Comparison of ENCODE assay signal across 8 cellular contexts in the genomic region with DNA sequence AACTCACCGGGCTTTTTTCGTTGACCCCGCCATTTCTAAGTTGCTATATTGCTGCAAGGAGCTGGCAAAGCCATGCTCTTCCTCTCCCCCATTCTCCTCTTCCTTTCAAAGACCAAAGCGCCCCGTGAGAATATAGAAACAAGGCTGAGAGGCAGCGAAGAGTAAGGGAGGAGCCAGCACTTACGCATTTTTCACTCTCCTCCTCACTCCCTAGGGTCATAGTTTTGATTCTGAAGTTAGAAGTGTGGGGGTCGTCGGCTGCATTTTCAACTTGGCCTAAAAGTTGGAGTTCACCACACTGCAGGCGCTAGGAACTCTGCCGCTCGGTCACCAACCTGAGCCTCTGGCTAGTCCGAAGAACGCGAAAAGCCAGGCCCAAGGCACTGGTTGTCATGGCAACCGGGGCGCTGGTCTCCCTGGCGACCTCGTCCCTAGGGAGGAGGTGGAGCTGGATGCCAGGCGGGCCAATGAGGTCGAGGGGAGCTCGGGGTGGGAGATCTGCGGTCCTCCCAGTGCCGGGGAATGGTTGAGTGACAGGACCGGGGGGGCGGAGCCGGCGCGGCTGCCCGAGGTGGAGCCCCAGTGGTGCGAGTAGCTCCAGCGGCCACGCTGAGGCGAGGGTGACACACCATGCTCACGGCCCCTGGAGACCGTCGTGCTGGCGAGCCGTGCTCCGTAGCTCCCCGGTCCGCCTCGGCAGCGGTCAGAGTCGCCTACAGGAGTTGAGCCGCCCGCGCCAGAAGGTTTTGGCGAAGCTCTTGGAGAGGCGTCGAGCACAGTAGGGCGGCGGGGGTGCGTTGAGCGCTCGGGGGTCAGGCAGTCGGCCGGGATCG. TPM values are rescaled to one million over a fixed set of nuclear protein-coding genes. Genes with fewer than 3 reads are reported as not detected.
DNase-seq lines count a peak whose midpoint lies in the region; ATAC-seq and TF ChIP-seq lines count a peak whose summit lies in the region.

A gene with protein sequence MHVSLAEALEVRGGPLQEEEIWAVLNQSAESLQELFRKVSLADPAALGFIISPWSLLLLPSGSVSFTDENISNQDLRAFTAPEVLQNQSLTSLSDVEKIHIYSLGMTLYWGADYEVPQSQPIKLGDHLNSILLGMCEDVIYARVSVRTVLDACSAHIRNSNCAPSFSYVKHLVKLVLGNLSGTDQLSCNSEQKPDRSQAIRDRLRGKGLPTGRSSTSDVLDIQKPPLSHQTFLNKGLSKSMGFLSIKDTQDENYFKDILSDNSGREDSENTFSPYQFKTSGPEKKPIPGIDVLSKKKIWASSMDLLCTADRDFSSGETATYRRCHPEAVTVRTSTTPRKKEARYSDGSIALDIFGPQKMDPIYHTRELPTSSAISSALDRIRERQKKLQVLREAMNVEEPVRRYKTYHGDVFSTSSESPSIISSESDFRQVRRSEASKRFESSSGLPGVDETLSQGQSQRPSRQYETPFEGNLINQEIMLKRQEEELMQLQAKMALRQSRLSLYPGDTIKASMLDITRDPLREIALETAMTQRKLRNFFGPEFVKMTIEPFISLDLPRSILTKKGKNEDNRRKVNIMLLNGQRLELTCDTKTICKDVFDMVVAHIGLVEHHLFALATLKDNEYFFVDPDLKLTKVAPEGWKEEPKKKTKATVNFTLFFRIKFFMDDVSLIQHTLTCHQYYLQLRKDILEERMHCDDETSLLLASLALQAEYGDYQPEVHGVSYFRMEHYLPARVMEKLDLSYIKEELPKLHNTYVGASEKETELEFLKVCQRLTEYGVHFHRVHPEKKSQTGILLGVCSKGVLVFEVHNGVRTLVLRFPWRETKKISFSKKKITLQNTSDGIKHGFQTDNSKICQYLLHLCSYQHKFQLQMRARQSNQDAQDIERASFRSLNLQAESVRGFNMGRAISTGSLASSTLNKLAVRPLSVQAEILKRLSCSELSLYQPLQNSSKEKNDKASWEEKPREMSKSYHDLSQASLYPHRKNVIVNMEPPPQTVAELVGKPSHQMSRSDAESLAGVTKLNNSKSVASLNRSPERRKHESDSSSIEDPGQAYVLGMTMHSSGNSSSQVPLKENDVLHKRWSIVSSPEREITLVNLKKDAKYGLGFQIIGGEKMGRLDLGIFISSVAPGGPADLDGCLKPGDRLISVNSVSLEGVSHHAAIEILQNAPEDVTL (N-terminal part only) (plus strand): TSS at position 590 of the 833 bp plus-strand sequence. CDS start 40,942 bp downstream, outside the sequence.

- no peaks in the 10 kb centered on the region for H3K36me3 Mint-ChIP-seq in activated naive CD8-positive, alpha-beta T cell treated with anti-CD3 and anti-CD28 coated beads for 36 hours

- peaks cover 15 to 24% of the 10 kb centered on the region in 2 donors for H3K4me1 ChIP-seq in thyroid gland

- intact Hi-C loops in Right ventricle myocardium inferior (cut with DNase I) = no loop called here
- intact Hi-C loops in thyroid gland (cut with DNase I) = no loop called here

- no peaks in the 10 kb centered on the region for H3K27me3 ChIP-seq in thyroid gland

- peaks cover 9% of the 10 kb centered on the region for H3K36me3 ChIP-seq in SK-N-MC (ENCODE audit: insufficient read depth, low read length)
- no peaks in the 10 kb centered on the region for H3K36me3 ChIP-seq in thyroid gland

- no peak for TF ChIP-seq CTCF in omental fat pad (IDR thresholded peaks at IDR 0.05)
- no peak for TF ChIP-seq CTCF in thyroid gland (IDR thresholded peaks at IDR 0.05)

- DNase-seq in Daoy (ENCODE audit: low read depth) (peak; percentile 93), GOT3 (lab: John Stamatoyannopoulos, UW) (peak; percentile 94), LoVo (ENCODE audit: low spot score) (peak; percentile 98), SK-N-MC (ENCODE audit: low read depth, low spot score) (peak; percentile 82), Right ventricle myocardium inferior (ENCODE audit: missing footprints) (peak; percentile 96), omental fat pad (ENCODE audit: low spot score) (peak; percentile 83), thyroid gland (peak; percentile 100)
- DNase-seq in activated naive CD8-positive, alpha-beta T cell treated with anti-CD3 and anti-CD28 coated beads for 36 hours = peak; percentile 65

- 1 to 5% methylated on average over 23 to 50 of the region's 59 CpGs for WGBS in thyroid gland, 2 donors

- H3K9me3 ChIP-seq in SK-N-MC (ENCODE audit: low read depth, low read length) (no peaks in the 10 kb centered on the region), thyroid gland (no peaks in the 10 kb centered on the region)

- peak within 1 kb of the TSS; percentile 73 for H3K4me3 Mint-ChIP-seq in activated naive CD8-positive, alpha-beta T cell treated with anti-CD3 and anti-CD28 coated beads for 36 hours

- peak within 1 kb of the TSS; percentile 87 for H3K9ac ChIP-seq in SK-N-MC (ENCODE audit: insufficient read length)

- H3K27ac ChIP-seq in SK-N-MC (peak within 1 kb of the TSS; percentile 95), thyroid gland (peak within 1 kb of the TSS; percentile 83 to 89 (median 86))

- peaks cover 14% of the 10 kb centered on the region for H3K4me1 Mint-ChIP-seq in activated naive CD8-positive, alpha-beta T cell treated with anti-CD3 and anti-CD28 coated beads for 36 hours

- ATAC-seq in Right ventricle myocardium inferior = peak; percentile 99
- peak; percentile 96 for ATAC-seq in omental fat pad (ENCODE audit: low FRiP score)

- peak within 1 kb of the TSS; percentile 97 for H3K4me3 ChIP-seq in SK-N-MC
- H3K4me3 ChIP-seq in thyroid gland (replicated peaks in 1 of 3) = peak within 1 kb of the TSS; percentile 73 to 97 (median 75)

- no peaks in the 10 kb centered on the region for H3K9me3 Mint-ChIP-seq in activated naive CD8-positive, alpha-beta T cell treated with anti-CD3 and anti-CD28 coated beads for 36 hours

- no peak within 1 kb of the TSS for H3K27ac Mint-ChIP-seq in activated naive CD8-positive, alpha-beta T cell treated with anti-CD3 and anti-CD28 coated beads for 36 hours

- H3K27me3 Mint-ChIP-seq in activated naive CD8-positive, alpha-beta T cell treated with anti-CD3 and anti-CD28 coated beads for 36 hours = peaks cover 63% of the 10 kb centered on the region

- TF ChIP-seq POLR2A in thyroid gland (IDR thresholded peaks at IDR 0.05) = peak; percentile 87 to 99

RNA-seq across cellular contexts. Expression of the gene that starts here (rescaled TPM):
- total RNA-seq in Daoy (2014; rRNA removed; shearing (Covaris generic)) = 3.0 and 5.5 TPM in 2 replicates
- total RNA-seq in activated naive CD8-positive, alpha-beta T cell treated with anti-CD3 and anti-CD28 coated beads for 36 hours = under 1 TPM; 0.02 to 0.10 TPM
- total RNA-seq in Right ventricle myocardium inferior = 4.5 TPM
- total RNA-seq in omental fat pad = 10 to 100 TPM; 23.4 to 80.1 (median 26.2) TPM
- total RNA-seq in thyroid gland = 10 to 100 TPM; 49.7 to 89.5 (median 64.0) TPM

Comparison
In these comparisons a context has a peak if more than half of its experiments do, and no peak if none do; other contexts are left out.
1. Peak in every context shown above with its lines: DNase-seq, ATAC-seq, H3K4me3 ChIP-seq and H3K27ac ChIP-seq.
2. Peak in DNase-seq in activated naive CD8-positive, alpha-beta T cell treated with anti-CD3 and anti-CD28 coated beads for 36 hours; RNA of the gene not detected or under 1 TPM.